In the genomic region with DNA sequence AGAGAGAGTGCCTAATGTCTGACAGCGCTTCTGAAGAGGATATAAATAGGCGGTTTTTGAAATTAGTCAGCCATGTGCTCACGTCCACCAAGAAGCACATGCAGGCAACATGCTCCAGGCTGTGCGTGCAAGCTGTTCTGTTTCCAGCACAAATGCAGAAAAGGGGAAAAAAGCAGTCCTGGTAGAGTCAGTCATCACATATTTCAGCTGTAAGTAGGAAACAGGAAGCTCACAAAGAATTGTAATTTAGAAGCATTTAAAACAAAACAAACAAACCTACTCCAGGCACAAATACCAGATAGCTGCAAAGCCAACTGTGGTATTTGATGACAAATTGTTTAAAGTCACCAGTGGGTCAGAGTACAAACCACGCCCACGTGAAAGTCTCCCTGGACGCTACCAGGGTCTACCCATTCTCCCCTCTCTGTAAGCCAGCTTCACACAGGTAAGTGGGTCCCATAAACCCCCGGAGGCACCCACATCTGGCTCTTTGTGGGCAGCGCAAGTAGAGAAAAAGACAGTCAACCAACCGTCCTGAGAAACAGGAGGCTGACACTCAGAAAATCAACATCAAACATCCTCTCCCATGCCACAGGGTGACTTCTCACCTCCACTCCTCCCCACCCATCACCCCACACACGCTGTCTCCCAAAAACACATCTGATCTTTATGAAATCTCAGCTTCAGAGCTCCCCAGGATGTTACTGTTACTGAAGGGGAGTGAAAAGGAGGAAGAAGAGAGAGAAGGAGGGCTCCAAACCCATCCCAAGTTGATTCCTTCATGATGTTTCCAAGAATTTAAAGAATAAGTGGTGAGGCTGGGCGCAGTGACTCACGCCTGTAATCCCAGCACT, we compare ENCODE assay signal across 8 cellular contexts.
A peak's percentile ranks its signal among the peaks of the same experiment; 100 is the strongest.
DNase-seq lines count a peak whose midpoint lies in the region; ATAC-seq and TF ChIP-seq lines count a peak whose summit lies in the region.

No MANE protein-coding gene starts in this region.

- 69% methylated on average over 13 of the region's 13 CpGs for WGBS in right cardiac atrium

- H3K4me1 Mint-ChIP-seq in activated naive CD8-positive, alpha-beta T cell treated with anti-CD3 and anti-CD28 coated beads for 36 hours: peaks cover 89% of the 10 kb centered on the region

- H3K4me3 ChIP-seq in AG04450 (ENCODE audit: low read depth, low read length) (peak overlapping the region; percentile 34), right cardiac atrium (ENCODE audit: low read length) (no peak overlapping the region)

- no peaks in the 10 kb centered on the region for H3K9me3 Mint-ChIP-seq in activated naive CD8-positive, alpha-beta T cell treated with anti-CD3 and anti-CD28 coated beads for 36 hours

- peak overlapping the region; percentile 64 for H3K4me3 Mint-ChIP-seq in activated naive CD8-positive, alpha-beta T cell treated with anti-CD3 and anti-CD28 coated beads for 36 hours

- H3K27ac Mint-ChIP-seq in activated naive CD8-positive, alpha-beta T cell treated with anti-CD3 and anti-CD28 coated beads for 36 hours: peak overlapping the region; percentile 98

- intact Hi-C loops in right cardiac atrium (cut with DNase I): no loop called here

- H3K4me1 ChIP-seq in right cardiac atrium (ENCODE audit: control insufficient read depth, insufficient read depth, low read length): no peaks in the 10 kb centered on the region

- CTCF ChIA-PET in AG04450 (lab: Charles Lee): no interaction called here

- peaks cover 73% of the 10 kb centered on the region for H3K36me3 Mint-ChIP-seq in activated naive CD8-positive, alpha-beta T cell treated with anti-CD3 and anti-CD28 coated beads for 36 hours

- DNase-seq in AG04450 (ENCODE audit: low read depth, low spot score) (peak; percentile 97), right cardiac atrium (no peak), NCI-H526 (lab: John Stamatoyannopoulos, UW) (no peak), NOMO-1 treated with dmso at 0.1 percent for 144 hours (lab: John Stamatoyannopoulos, UW; ENCODE audit: unreplicated experiment) (no peak)
- DNase-seq in activated naive CD8-positive, alpha-beta T cell treated with anti-CD3 and anti-CD28 coated beads for 36 hours: peak; percentile 71
- peak in 2 of 3 experiments; percentile 43 to 60 for DNase-seq in stimulated activated CD4-positive, alpha-beta T cell treated with anti-CD3 and anti-CD28 coated beads, TNF-alpha, amount 100 ng/mL, for 24 hours (ENCODE audit: low read depth in 3 of 3)

- no peak for TF ChIP-seq CTCF in AG04450 (IDR thresholded peaks at IDR 0.05; ENCODE audit: low read depth, low read length)

- H3K9me3 ChIP-seq in AG04450 (ENCODE audit: control insufficient read depth, insufficient read depth, low read length) (no peaks in the 10 kb centered on the region), right cardiac atrium (ENCODE audit: control insufficient read depth, low read length) (no peaks in the 10 kb centered on the region)

- H3K27me3 ChIP-seq in AG04450 (ENCODE audit: control insufficient read depth, insufficient read depth, low read length) (no peaks in the 10 kb centered on the region), right cardiac atrium (ENCODE audit: control insufficient read depth, insufficient read depth) (no peaks in the 10 kb centered on the region)

- H3K27me3 Mint-ChIP-seq in activated naive CD8-positive, alpha-beta T cell treated with anti-CD3 and anti-CD28 coated beads for 36 hours: no peaks in the 10 kb centered on the region

- POLR2A ChIA-PET in AG04450 (lab: Yijun Ruan, JAX): interaction anchor here (0.6 to 1.6 kb wide), 7 partner anchors 8 to 250 kb away, joined by 3 to 6 read pairs (median 3); partner anchors contain the start of genes CDNF, HSPA14 and MSANTD7

- peak overlapping the region; percentile 99 for H3K27ac ChIP-seq in AG04450 (ENCODE audit: low read depth, low read length)
- no peak overlapping the region for H3K27ac ChIP-seq in right cardiac atrium (ENCODE audit: low read length)

- peak; percentile 61 for ATAC-seq in GM18909 (IDR thresholded peaks at IDR 0.05; ENCODE audit: poor library complexity, unreplicated experiment)
- ATAC-seq in HG03457 (IDR thresholded peaks at IDR 0.05; ENCODE audit: unreplicated experiment): peak; percentile 53
- peak; percentile 39 to 56 for ATAC-seq in right cardiac atrium

Comparison
In these comparisons a context has a peak if more than half of its experiments do, and no peak if none do; other contexts are left out.
1. DNase-seq: peak in AG04450 (single experiment), activated naive CD8-positive, alpha-beta T cell treated with anti-CD3 and anti-CD28 coated beads for 36 hours (single experiment) and stimulated activated CD4-positive, alpha-beta T cell treated with anti-CD3 and anti-CD28 coated beads, TNF-alpha, amount 100 ng/mL, for 24 hours (2 of 3); none in right cardiac atrium (0 of 3), NCI-H526 (0 of 2) and NOMO-1 treated with dmso at 0.1 percent for 144 hours (single experiment).
2. Peak in every context shown above with its lines, with median percentiles within 50 percentile points of each other: ATAC-seq.